15 cellular contexts compared by ENCODE assay signal in the genomic region with DNA sequence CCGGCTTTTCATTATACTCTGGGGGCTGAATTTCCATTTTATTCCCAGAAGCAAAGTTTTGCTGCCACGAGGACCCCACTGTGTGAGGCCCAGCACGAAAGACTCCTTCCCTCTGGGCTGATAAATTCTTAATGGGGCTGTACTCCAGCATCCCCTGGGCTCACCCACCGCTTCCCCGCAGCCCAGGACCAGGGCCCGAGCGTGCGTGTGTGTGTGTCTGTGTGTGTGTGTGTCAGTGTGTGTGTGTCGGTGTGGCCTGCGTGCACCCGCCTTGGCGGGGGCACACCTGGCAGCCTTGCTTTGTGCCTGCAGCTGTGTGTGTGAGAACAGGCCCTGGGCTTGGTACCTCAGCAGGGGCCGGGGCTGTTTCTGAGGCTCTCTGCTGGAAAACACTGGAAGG.
DNase-seq lines count a peak whose midpoint lies in the region; ATAC-seq and TF ChIP-seq lines count a peak whose summit lies in the region.
"Had no signal": no experiment of that assay in that cellular context is flagged by ENCODE, and none has a peak within 500 bp of the region (broad histone marks: within the 10 kb centered on the region; RNA-seq: fewer than 3 reads in every experiment).

No MANE protein-coding gene starts in this region.

- H3K9me3 ChIP-seq in A673 (ENCODE audit: low read depth, low read length, poor library complexity, severe bottlenecking) = no peaks in the 10 kb centered on the region
- no peaks in the 10 kb centered on the region for H3K9me3 ChIP-seq in NT2/D1 (ENCODE audit: insufficient read depth, low read length)
- H3K9me3 ChIP-seq in endodermal cell (ENCODE audit: control insufficient read depth, low read length) = no peaks in the 10 kb centered on the region
- no peaks in the 10 kb centered on the region for H3K9me3 ChIP-seq in neuronal stem cell (replicated peaks in 1 of 2; ENCODE audit: control insufficient read depth in 2 of 2, insufficient read depth in 1 of 2, low read depth in 1 of 2, low read length in 2 of 2)
- H3K9me3 ChIP-seq in GM23248 (ENCODE audit: low read depth) = no peaks in the 10 kb centered on the region

- H3K4ac ChIP-seq in neuronal stem cell (ENCODE audit: low read length) = no peak overlapping the region

- peak overlapping the region; percentile 90 for H3K18ac ChIP-seq in neuronal stem cell (ENCODE audit: low read length)

- WGBS in endodermal cell (ENCODE audit: insufficient coverage in 1 of 2, insufficient read length in 1 of 2), 2 experiments = 78 to 83% methylated on average over 5 to 13 of the region's 13 CpGs
- no CpG with 5 or more reads among the region's 13 CpGs for WGBS in neuronal stem cell (ENCODE audit: extremely low coverage in 2 of 2, insufficient read length in 2 of 2, insufficient replicate concordance in 1 of 2), 2 donors
- 91 to 93% methylated on average over 13 of the region's 13 CpGs for WGBS in GM23248 (ENCODE audit: low coverage in 1 of 2, low lambda C conversion rate in 2 of 2, missing lambda C conversion rate in 2 of 2), 2 experiments

- H3K27ac ChIP-seq in A673 (ENCODE audit: low read depth, low read length, poor library complexity, severe bottlenecking) = peak overlapping the region; percentile 37
- H3K27ac ChIP-seq in endodermal cell (ENCODE audit: low read depth, low read length) = peak overlapping the region; percentile 72
- no peak overlapping the region for H3K27ac ChIP-seq in neuronal stem cell (replicated peaks; ENCODE audit: low read length)
- no peak overlapping the region for H3K27ac ChIP-seq in GM23248
- H3K27ac ChIP-seq: 22Rv1 had no signal

- H3K27me3 Mint-ChIP-seq in endodermal cell (ENCODE audit: insufficient read depth) = no peaks in the 10 kb centered on the region
- peaks cover 12% of the 10 kb centered on the region for H3K27me3 Mint-ChIP-seq in progenitor cell of endocrine pancreas
- H3K27me3 Mint-ChIP-seq: CD4-positive, alpha-beta T cell had no signal

- H2BK12ac ChIP-seq in neuronal stem cell (ENCODE audit: low read length) = no peak overlapping the region

- H3K9me3 Mint-ChIP-seq in endodermal cell = no peaks in the 10 kb centered on the region
- no peaks in the 10 kb centered on the region for H3K9me3 Mint-ChIP-seq in progenitor cell of endocrine pancreas (ENCODE audit: low read depth)
- H3K9me3 Mint-ChIP-seq: CD4-positive, alpha-beta T cell had no signal

- H3K36me3 ChIP-seq in A673 (ENCODE audit: insufficient read depth, low read length, poor library complexity, severe bottlenecking) (no peaks in the 10 kb centered on the region), NT2/D1 (ENCODE audit: insufficient read depth, insufficient read length, low read length) (no peaks in the 10 kb centered on the region), endodermal cell (ENCODE audit: control insufficient read depth, insufficient read depth, low read length) (no peaks in the 10 kb centered on the region), neuronal stem cell (replicated peaks in 1 of 2; ENCODE audit: control insufficient read depth in 2 of 2, insufficient read depth in 2 of 2, low read length in 2 of 2) (no peaks in the 10 kb centered on the region), GM23248 (ENCODE audit: low read depth) (no peaks in the 10 kb centered on the region)

- no peak overlapping the region for H4K8ac ChIP-seq in neuronal stem cell (ENCODE audit: low read depth, low read length)

- H3K4me1 Mint-ChIP-seq in endodermal cell = peaks cover 12% of the 10 kb centered on the region
- peaks cover 5% of the 10 kb centered on the region for H3K4me1 Mint-ChIP-seq in progenitor cell of endocrine pancreas (ENCODE audit: low read depth)

- no peak for ATAC-seq in GM21367 (IDR thresholded peaks at IDR 0.05; ENCODE audit: unreplicated experiment)
- ATAC-seq: GM12878, K562 had no signal

- peak overlapping the region; percentile 90 for H4K91ac ChIP-seq in neuronal stem cell (ENCODE audit: low read depth, low read length, poor library complexity)

- CTCF ChIA-PET in A673 (lab: Charles Lee) = no interaction called here

- H3K23ac ChIP-seq in neuronal stem cell (ENCODE audit: low read depth, low read length, poor library complexity) = peak overlapping the region; percentile 40

- H2BK15ac ChIP-seq in neuronal stem cell (ENCODE audit: low read length) = peak overlapping the region; percentile 57

- peak overlapping the region; percentile 36 for H3K9ac ChIP-seq in NT2/D1 (ENCODE audit: insufficient read length, low read depth)
- no peak overlapping the region for H3K9ac ChIP-seq in endodermal cell (ENCODE audit: extremely low read depth, low read length, poor library complexity, severe bottlenecking)
- H3K9ac ChIP-seq in neuronal stem cell (ENCODE audit: low read depth, low read length, poor library complexity) = no peak overlapping the region
- H3K9ac ChIP-seq in GM23248 = no peak overlapping the region

- no peak overlapping the region for H3K4me3 Mint-ChIP-seq in endodermal cell
- H3K4me3 Mint-ChIP-seq in progenitor cell of endocrine pancreas (ENCODE audit: low read depth) = no peak overlapping the region
- H3K4me3 Mint-ChIP-seq: CD4-positive, alpha-beta T cell had no signal

- H3K9me2 ChIP-seq in GM23248 (ENCODE audit: insufficient read depth) = no peaks in the 10 kb centered on the region

- H2AFZ ChIP-seq in neuronal stem cell (ENCODE audit: low read length) (no peak overlapping the region), GM23248 (no peak overlapping the region)

- no peak overlapping the region for H3K27ac Mint-ChIP-seq in endodermal cell
- H3K27ac Mint-ChIP-seq in progenitor cell of endocrine pancreas = no peak overlapping the region
- H3K27ac Mint-ChIP-seq: CD4-positive, alpha-beta T cell had no signal

- no peaks in the 10 kb centered on the region for H4K20me1 ChIP-seq in GM23248 (ENCODE audit: insufficient read depth)

- H2BK120ac ChIP-seq in neuronal stem cell (ENCODE audit: low read depth, low read length) = peak overlapping the region; percentile 61

- intact Hi-C loops in A673 (cut with micrococcal nuclease; ENCODE audit: unreplicated experiment) = no loop called here

- no TSS peak for BruUV-seq in A673 (replicated peaks; lab: Mats Ljungman, UMichigan)

- peaks cover 2% of the 10 kb centered on the region for H3K79me1 ChIP-seq in neuronal stem cell (ENCODE audit: low read depth, low read length)

- H3K4me3 ChIP-seq in A673 (ENCODE audit: low read depth, low read length, poor library complexity, severe bottlenecking) (no peak overlapping the region), NT2/D1 (ENCODE audit: insufficient read length, low read depth) (no peak overlapping the region), endodermal cell (ENCODE audit: low read length) (no peak overlapping the region), neuronal stem cell (ENCODE audit: low read length in 2 of 2) (no peak overlapping the region), GM23248 (no peak overlapping the region)
- H3K4me3 ChIP-seq: GM12878, K562 had no signal

- peaks cover 8% of the 10 kb centered on the region; the same call in 1 of the 2 replicates for H3F3A ChIP-seq in GM23248 (ENCODE audit: insufficient read depth)

- in situ Hi-C loops in GM23248 (cut with MboI) = no loop called here

- H2AK5ac ChIP-seq in neuronal stem cell (ENCODE audit: low read depth, low read length) = peak overlapping the region; percentile 98

- peak overlapping the region; percentile 40 for H2BK5ac ChIP-seq in neuronal stem cell (ENCODE audit: low read length)

- H3K36me3 Mint-ChIP-seq in endodermal cell (ENCODE audit: low read depth) (no peaks in the 10 kb centered on the region), progenitor cell of endocrine pancreas (ENCODE audit: insufficient read depth) (no peaks in the 10 kb centered on the region)

- POLR2A ChIA-PET in A673 (lab: Charles Lee; ENCODE audit: low non-redundant PET) = no interaction called here

- H3K4me2 ChIP-seq in neuronal stem cell (ENCODE audit: insufficient read depth, low read length, poor library complexity, severe bottlenecking) = no peak overlapping the region
- no peak overlapping the region for H3K4me2 ChIP-seq in GM23248 (ENCODE audit: unreplicated experiment)

- peaks cover 33% of the 10 kb centered on the region for H3K4me1 ChIP-seq in A673 (ENCODE audit: insufficient read depth, low read length, poor library complexity, severe bottlenecking)
- peaks cover 36% of the 10 kb centered on the region for H3K4me1 ChIP-seq in NT2/D1 (ENCODE audit: insufficient read depth, insufficient read length)
- H3K4me1 ChIP-seq in endodermal cell (ENCODE audit: control insufficient read depth, insufficient read depth, low read length) = peaks cover 4% of the 10 kb centered on the region
- H3K4me1 ChIP-seq in neuronal stem cell (ENCODE audit: control insufficient read depth in 2 of 2, insufficient read depth in 1 of 2, low read depth in 1 of 2, low read length in 2 of 2) = peaks cover 24 to 53% of the 10 kb centered on the region in 2 donors
- peaks cover 17% of the 10 kb centered on the region for H3K4me1 ChIP-seq in GM23248 (ENCODE audit: insufficient read depth)

- no peak for DNase-seq in A673 (ENCODE audit: low spot score)
- DNase-seq in NT2/D1 (ENCODE audit: low read depth, low spot score) = no peak
- no peak for DNase-seq in endodermal cell
- no peak for DNase-seq in neuronal stem cell (ENCODE audit: low spot score)
- no peak for DNase-seq in GM23248
- no peak for DNase-seq in progenitor cell of endocrine pancreas (ENCODE audit: low spot score, unreplicated experiment)
- DNase-seq: AML-193; C1 segment of cervical spinal cord; CD4-positive, alpha-beta T cell; DMS79; HCEC 1CT had no signal

- no peaks in the 10 kb centered on the region for H3K27me3 ChIP-seq in A673 (replicated peaks; ENCODE audit: insufficient read depth, low read depth, low read length, poor library complexity)
- H3K27me3 ChIP-seq in NT2/D1 (ENCODE audit: insufficient read depth, insufficient read length) = no peaks in the 10 kb centered on the region
- no peaks in the 10 kb centered on the region for H3K27me3 ChIP-seq in endodermal cell (ENCODE audit: control insufficient read depth, insufficient read depth, low read length, poor library complexity, severe bottlenecking)
- H3K27me3 ChIP-seq in neuronal stem cell (ENCODE audit: control insufficient read depth in 3 of 3, insufficient read depth in 3 of 3, low read depth in 1 of 3, low read length in 3 of 3) = no peaks in the 10 kb centered on the region
- no peaks in the 10 kb centered on the region for H3K27me3 ChIP-seq in GM23248 (replicated peaks; ENCODE audit: insufficient read depth)

- TF ChIP-seq CTCF in A673 (conservative IDR thresholded peaks at IDR 0.05; ENCODE audit: low read depth, low read length) = no peak
- no peak for TF ChIP-seq CTCF in endodermal cell (conservative IDR thresholded peaks at IDR 0.05)
- TF ChIP-seq CTCF in progenitor cell of endocrine pancreas (IDR thresholded peaks at IDR 0.05; ENCODE audit: unreplicated experiment) = no peak

- peak overlapping the region; percentile 50 for H3K14ac ChIP-seq in neuronal stem cell (ENCODE audit: low read length)

- H3K79me2 ChIP-seq in GM23248 (ENCODE audit: insufficient read depth) = peaks cover 10% of the 10 kb centered on the region; the same call in 1 of the 2 replicates

Comparison
In these comparisons a context has a peak if more than half of its experiments do, and no peak if none do; other contexts are left out.
1. H3K27ac ChIP-seq: peak in A673 (single experiment) and endodermal cell (single experiment); none in neuronal stem cell (single experiment) and GM23248 (single experiment).